Comparison of ENCODE assay signal across 19 cellular contexts in the genomic region with DNA sequence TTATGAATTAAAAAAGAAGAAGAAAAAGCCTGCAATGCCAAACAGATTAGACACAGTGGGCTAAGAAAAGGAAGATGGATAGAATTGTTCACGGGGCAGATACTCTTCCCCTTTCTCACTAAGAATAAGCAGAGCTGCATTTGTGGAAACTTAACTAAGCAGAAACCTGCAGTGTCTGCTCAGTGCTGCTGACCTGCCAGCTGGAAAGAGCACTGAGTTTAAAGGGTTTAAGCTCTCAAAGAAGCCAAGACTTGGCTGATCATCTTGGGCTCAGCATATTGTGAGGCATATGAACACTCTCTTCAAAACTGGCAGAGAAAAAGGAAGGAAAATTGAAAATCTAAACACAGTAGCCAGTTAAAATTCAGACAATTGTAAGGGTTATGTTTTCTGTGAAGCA.
DNase-seq lines count a peak whose midpoint lies in the region; ATAC-seq and TF ChIP-seq lines count a peak whose summit lies in the region.
"Had no signal": no experiment of that assay in that cellular context is flagged by ENCODE, and none has a peak within 500 bp of the region (broad histone marks: within the 10 kb centered on the region; RNA-seq: fewer than 3 reads in every experiment).

No MANE protein-coding gene starts in this region.

- H3K9me3 Mint-ChIP-seq in GM23338 (no peaks in the 10 kb centered on the region), nephron progenitor cell (no peaks in the 10 kb centered on the region)
- H3K9me3 Mint-ChIP-seq: activated B cell treated with CpG ODN at 0.5 μM for 24 hours, mesothelial cell of epicardium, T-cell had no signal

- DNase-seq in GM23338 (ENCODE audit: low spot score) (peak; percentile 24), NCI-H524 (lab: John Stamatoyannopoulos, UW) (peak; percentile 25 to 82), brain pericyte (ENCODE audit: low read depth, low spot score) (peak; percentile 12), nephron progenitor cell (no peak), NCI-H1105 treated with DMSO at 0.1 percent for 48 hours (lab: John Stamatoyannopoulos, UW) (no peak), iPS-NIHi11 (ENCODE audit: low spot score) (no peak)
- no peak for DNase-seq in stimulated activated naive CD8-positive, alpha-beta T cell treated with anti-CD3 and anti-CD28 coated beads, Interleukin-15, Interleukin-2, amounts not matched to agents 100 U/mL and 50 U/mL, for 24 hours
- DNase-seq: activated B cell treated with CpG ODN at 0.5 μM for 24 hours; CD8-positive, alpha-beta memory T cell; kidney glomerular epithelial cell; NCI-H187; NCI-H526 treated with DMSO at 0.1 percent for 48 hours; stimulated activated CD4-positive, alpha-beta T cell treated with anti-CD3 and anti-CD28 coated beads, Interleukin-1b, Interleukin-23, amount 100 ng/mL, for 48 hours; T-cell had no signal

- H3F3A ChIP-seq in GM23338 (replicated peaks; ENCODE audit: low read depth): no peaks in the 10 kb centered on the region

- H3K36me3 Mint-ChIP-seq in GM23338 (ENCODE audit: low read depth): no peaks in the 10 kb centered on the region
- no peaks in the 10 kb centered on the region for H3K36me3 Mint-ChIP-seq in nephron progenitor cell (ENCODE audit: low read depth)
- H3K36me3 Mint-ChIP-seq: CD8-positive, alpha-beta memory T cell; mesothelial cell of epicardium; T-cell had no signal

- no peaks in the 10 kb centered on the region for H3K79me2 ChIP-seq in GM23338 (replicated peaks; ENCODE audit: insufficient read depth)

- H3K27me3 Mint-ChIP-seq in GM23338 (ENCODE audit: insufficient read depth, low read depth, poor library complexity): no peaks in the 10 kb centered on the region
- H3K27me3 Mint-ChIP-seq in nephron progenitor cell (ENCODE audit: low read depth, poor library complexity): peaks cover 3% of the 10 kb centered on the region
- H3K27me3 Mint-ChIP-seq: activated B cell treated with CpG ODN at 0.5 μM for 24 hours; activated T-helper 17 cell treated with anti-CD3 and anti-CD28 coated beads, Interleukin-2, amount 50 U/mL, for 72 hours; CD8-positive, alpha-beta memory T cell; T-cell had no signal

- H3K27ac Mint-ChIP-seq in GM23338 (no peak overlapping the region), nephron progenitor cell (peak overlapping the region; percentile 80)
- H3K27ac Mint-ChIP-seq: activated B cell treated with CpG ODN at 0.5 μM for 24 hours; activated T-helper 17 cell treated with anti-CD3 and anti-CD28 coated beads, Interleukin-2, amount 50 U/mL, for 72 hours; CD8-positive, alpha-beta memory T cell; mesothelial cell of epicardium; T-cell had no signal

- H3K4me3 Mint-ChIP-seq in GM23338 (no peak overlapping the region), nephron progenitor cell (no peak overlapping the region)
- H3K4me3 Mint-ChIP-seq: activated B cell treated with CpG ODN at 0.5 μM for 24 hours; activated T-helper 17 cell treated with anti-CD3 and anti-CD28 coated beads, Interleukin-2, amount 50 U/mL, for 72 hours; CD8-positive, alpha-beta memory T cell; mesothelial cell of epicardium; T-cell had no signal

- peaks cover 13% of the 10 kb centered on the region; the same call in 1 of the 2 replicates for H3K4me1 ChIP-seq in GM23338 (ENCODE audit: insufficient read depth)

- 0 out of 2 replicates have a peak overlapping the region, but pooled peaks have one; percentile 16 for H2AFZ ChIP-seq in GM23338

- ATAC-seq in GM23338 (peak; percentile 71), GM19395 (IDR thresholded peaks at IDR 0.05; ENCODE audit: unreplicated experiment) (no peak)
- ATAC-seq in stimulated activated naive CD8-positive, alpha-beta T cell treated with anti-CD3 and anti-CD28 coated beads, Interleukin-15, Interleukin-2, amounts not matched to agents 100 U/mL and 50 U/mL, for 24 hours: no peak
- ATAC-seq: activated T-helper 17 cell treated with anti-CD3 and anti-CD28 coated beads, Interleukin-2, amount 50 U/mL, for 72 hours; Right ventricle myocardium inferior; sciatic nerve; T-cell had no signal

- no peak for TF ChIP-seq CTCF in GM23338 (conservative IDR thresholded peaks at IDR 0.05; ENCODE audit: low read depth in 2 of 2)
- TF ChIP-seq CTCF in nephron progenitor cell (IDR thresholded peaks at IDR 0.05): no peak

- no peaks in the 10 kb centered on the region for H3K36me3 ChIP-seq in GM23338 (ENCODE audit: insufficient read depth)

- no peaks in the 10 kb centered on the region for H3K9me2 ChIP-seq in GM23338 (ENCODE audit: insufficient read depth)

- no peaks in the 10 kb centered on the region for H4K20me1 ChIP-seq in GM23338 (replicated peaks; ENCODE audit: insufficient read depth)

- H3K27me3 ChIP-seq in GM23338 (ENCODE audit: insufficient read depth): no peaks in the 10 kb centered on the region

- H3K4me2 ChIP-seq in GM23338: no peak overlapping the region

- no peak overlapping the region for H3K27ac ChIP-seq in GM23338 (ENCODE audit: low read depth)

- H3K4me1 Mint-ChIP-seq in GM23338: peaks cover 24% of the 10 kb centered on the region
- H3K4me1 Mint-ChIP-seq in nephron progenitor cell: no peaks in the 10 kb centered on the region
- H3K4me1 Mint-ChIP-seq: activated B cell treated with CpG ODN at 0.5 μM for 24 hours; activated T-helper 17 cell treated with anti-CD3 and anti-CD28 coated beads, Interleukin-2, amount 50 U/mL, for 72 hours; CD8-positive, alpha-beta memory T cell; T-cell had no signal

- H3K4me3 ChIP-seq in GM23338: no peak overlapping the region

TF ChIP-seq in GM23338, 12 proteins besides CTCF, POLR2A, EP300 and RAD21 (continues in another document):
- TF ChIP-seq, protein P1, sequence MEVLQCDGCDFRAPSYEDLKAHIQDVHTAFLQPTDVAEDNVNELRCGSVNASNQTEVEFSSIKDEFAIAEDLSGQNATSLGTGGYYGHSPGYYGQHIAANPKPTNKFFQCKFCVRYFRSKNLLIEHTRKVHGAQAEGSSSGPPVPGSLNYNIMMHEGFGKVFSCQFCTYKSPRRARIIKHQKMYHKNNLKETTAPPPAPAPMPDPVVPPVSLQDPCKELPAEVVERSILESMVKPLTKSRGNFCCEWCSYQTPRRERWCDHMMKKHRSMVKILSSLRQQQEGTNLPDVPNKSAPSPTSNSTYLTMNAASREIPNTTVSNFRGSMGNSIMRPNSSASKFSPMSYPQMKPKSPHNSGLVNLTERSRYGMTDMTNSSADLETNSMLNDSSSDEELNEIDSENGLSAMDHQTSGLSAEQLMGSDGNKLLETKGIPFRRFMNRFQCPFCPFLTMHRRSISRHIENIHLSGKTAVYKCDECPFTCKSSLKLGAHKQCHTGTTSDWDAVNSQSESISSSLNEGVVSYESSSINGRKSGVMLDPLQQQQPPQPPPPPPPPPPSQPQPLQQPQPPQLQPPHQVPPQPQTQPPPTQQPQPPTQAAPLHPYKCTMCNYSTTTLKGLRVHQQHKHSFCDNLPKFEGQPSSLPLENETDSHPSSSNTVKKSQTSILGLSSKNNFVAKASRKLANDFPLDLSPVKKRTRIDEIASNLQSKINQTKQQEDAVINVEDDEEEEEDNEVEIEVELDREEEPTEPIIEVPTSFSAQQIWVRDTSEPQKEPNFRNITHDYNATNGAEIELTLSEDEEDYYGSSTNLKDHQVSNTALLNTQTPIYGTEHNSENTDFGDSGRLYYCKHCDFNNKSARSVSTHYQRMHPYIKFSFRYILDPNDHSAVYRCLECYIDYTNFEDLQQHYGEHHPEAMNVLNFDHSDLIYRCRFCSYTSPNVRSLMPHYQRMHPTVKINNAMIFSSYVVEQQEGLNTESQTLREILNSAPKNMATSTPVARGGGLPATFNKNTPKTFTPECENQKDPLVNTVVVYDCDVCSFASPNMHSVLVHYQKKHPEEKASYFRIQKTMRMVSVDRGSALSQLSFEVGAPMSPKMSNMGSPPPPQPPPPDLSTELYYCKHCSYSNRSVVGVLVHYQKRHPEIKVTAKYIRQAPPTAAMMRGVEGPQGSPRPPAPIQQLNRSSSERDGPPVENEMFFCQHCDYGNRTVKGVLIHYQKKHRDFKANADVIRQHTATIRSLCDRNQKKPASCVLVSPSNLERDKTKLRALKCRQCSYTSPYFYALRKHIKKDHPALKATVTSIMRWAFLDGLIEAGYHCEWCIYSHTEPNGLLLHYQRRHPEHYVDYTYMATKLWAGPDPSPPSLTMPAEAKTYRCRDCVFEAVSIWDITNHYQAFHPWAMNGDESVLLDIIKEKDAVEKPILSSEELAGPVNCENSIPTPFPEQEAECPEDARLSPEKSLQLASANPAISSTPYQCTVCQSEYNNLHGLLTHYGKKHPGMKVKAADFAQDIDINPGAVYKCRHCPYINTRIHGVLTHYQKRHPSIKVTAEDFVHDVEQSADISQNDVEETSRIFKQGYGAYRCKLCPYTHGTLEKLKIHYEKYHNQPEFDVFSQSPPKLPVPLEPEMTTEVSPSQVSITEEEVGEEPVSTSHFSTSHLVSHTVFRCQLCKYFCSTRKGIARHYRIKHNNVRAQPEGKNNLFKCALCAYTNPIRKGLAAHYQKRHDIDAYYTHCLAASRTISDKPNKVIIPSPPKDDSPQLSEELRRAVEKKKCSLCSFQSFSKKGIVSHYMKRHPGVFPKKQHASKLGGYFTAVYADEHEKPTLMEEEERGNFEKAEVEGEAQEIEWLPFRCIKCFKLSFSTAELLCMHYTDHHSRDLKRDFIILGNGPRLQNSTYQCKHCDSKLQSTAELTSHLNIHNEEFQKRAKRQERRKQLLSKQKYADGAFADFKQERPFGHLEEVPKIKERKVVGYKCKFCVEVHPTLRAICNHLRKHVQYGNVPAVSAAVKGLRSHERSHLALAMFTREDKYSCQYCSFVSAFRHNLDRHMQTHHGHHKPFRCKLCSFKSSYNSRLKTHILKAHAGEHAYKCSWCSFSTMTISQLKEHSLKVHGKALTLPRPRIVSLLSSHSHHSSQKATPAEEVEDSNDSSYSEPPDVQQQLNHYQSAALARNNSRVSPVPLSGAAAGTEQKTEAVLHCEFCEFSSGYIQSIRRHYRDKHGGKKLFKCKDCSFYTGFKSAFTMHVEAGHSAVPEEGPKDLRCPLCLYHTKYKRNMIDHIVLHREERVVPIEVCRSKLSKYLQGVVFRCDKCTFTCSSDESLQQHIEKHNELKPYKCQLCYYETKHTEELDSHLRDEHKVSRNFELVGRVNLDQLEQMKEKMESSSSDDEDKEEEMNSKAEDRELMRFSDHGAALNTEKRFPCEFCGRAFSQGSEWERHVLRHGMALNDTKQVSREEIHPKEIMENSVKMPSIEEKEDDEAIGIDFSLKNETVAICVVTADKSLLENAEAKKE (CRISPR knock-in tag; IDR thresholded peaks at IDR 0.05): no peak
- TF ChIP-seq CREB1 (CRISPR knock-in tag; IDR thresholded peaks at IDR 0.05; ENCODE audit: low read depth) (no peak), ZNF331 (CRISPR knock-in tag; IDR thresholded peaks at IDR 0.05; ENCODE audit: low read depth) (no peak)

Comparison
In these comparisons a context has a peak if more than half of its experiments do, and no peak if none do; other contexts are left out.
1. DNase-seq: peak in GM23338 (single experiment), NCI-H524 (2 of 2) and brain pericyte (single experiment); none in nephron progenitor cell (single experiment), NCI-H1105 treated with DMSO at 0.1 percent for 48 hours (single experiment), stimulated activated naive CD8-positive, alpha-beta T cell treated with anti-CD3 and anti-CD28 coated beads, Interleukin-15, Interleukin-2, amounts not matched to agents 100 U/mL and 50 U/mL, for 24 hours (single experiment) and iPS-NIHi11 (single experiment).